In the genomic region with DNA sequence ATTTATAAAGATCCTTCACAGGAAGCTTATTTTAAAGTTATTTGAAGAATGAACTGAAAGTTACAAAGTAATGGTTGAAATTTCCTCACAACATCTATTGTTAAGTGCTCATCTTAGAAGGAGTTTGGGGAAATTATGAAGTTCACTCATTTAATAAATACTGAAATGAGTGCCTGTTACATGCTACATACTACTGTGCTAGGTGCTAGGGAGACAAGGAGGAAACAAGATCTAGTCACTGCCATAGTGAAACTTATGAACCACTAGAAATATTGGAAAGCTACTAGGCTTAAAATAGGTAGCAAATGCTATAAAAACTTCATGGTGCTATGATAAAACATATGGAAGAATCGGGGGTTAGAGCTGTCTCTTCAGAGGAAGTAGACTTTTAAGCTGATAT, we compare ENCODE assay signal across 23 cellular contexts.
"Had no signal": no experiment of that assay in that cellular context is flagged by ENCODE, and none has a peak within 500 bp of the region (broad histone marks: within the 10 kb centered on the region; RNA-seq: fewer than 3 reads in every experiment).

No MANE protein-coding gene starts in this region.

- H3K9me3 ChIP-seq: gastrocnemius medialis, heart left ventricle, mucosa of descending colon, pancreas, right lobe of liver, thoracic aorta, tibial nerve, upper lobe of left lung had no signal

- H3K27me3 ChIP-seq: gastrocnemius medialis, heart left ventricle, hepatocyte, pancreas, right lobe of liver, tibial nerve, upper lobe of left lung had no signal

- DNase-seq: effector memory CD8-positive, alpha-beta T cell; foreskin fibroblast; gastrocnemius medialis; heart left ventricle; kidney; mucosa of descending colon; naive B cell; pancreas; retina; right lobe of liver; small intestine; stimulated activated CD4-positive, alpha-beta T cell treated with anti-CD3 and anti-CD28 coated beads, Interleukin-15, amount 100 ng/mL, for 24 hours; stimulated activated CD4-positive, alpha-beta T cell treated with anti-CD3 and anti-CD28 coated beads, Interleukin-2, amount 100 ng/mL, for 48 hours; stimulated activated naive B cell treated with anti-CD40 and anti-IgM and Interleukin-4, amounts not matched to agents 10 μg/mL and 1 μg/mL and 100 μg/mL, for 72 hours; upper lobe of left lung had no signal

- H3K4me3 ChIP-seq: coronary artery, gastrocnemius medialis, heart left ventricle, hepatocyte, lung, mucosa of descending colon, pancreas, right lobe of liver, thoracic aorta, tibial nerve, upper lobe of left lung had no signal

- H3K27me3 Mint-ChIP-seq: effector memory CD8-positive, alpha-beta T cell; memory B cell; naive B cell; stimulated activated naive B cell treated with anti-CD40 and anti-IgM and Interleukin-4, amounts not matched to agents 10 μg/mL and 1 μg/mL and 100 μg/mL, for 72 hours; stimulated activated naive CD8-positive, alpha-beta T cell treated with anti-CD3 and anti-CD28 coated beads, Interleukin-15, Interleukin-2, amounts not matched to agents 100 ng/mL and 50 ng/mL, for 24 hours had no signal

- H3K4me1 Mint-ChIP-seq: memory B cell; naive B cell; stimulated activated naive B cell treated with anti-CD40 and anti-IgM and Interleukin-4, amounts not matched to agents 10 μg/mL and 1 μg/mL and 100 μg/mL, for 72 hours had no signal

- H3K9me3 Mint-ChIP-seq: effector memory CD8-positive, alpha-beta T cell; memory B cell; naive B cell; stimulated activated naive B cell treated with anti-CD40 and anti-IgM and Interleukin-4, amounts not matched to agents 10 μg/mL and 1 μg/mL and 100 μg/mL, for 72 hours; stimulated activated naive CD8-positive, alpha-beta T cell treated with anti-CD3 and anti-CD28 coated beads, Interleukin-15, Interleukin-2, amounts not matched to agents 100 ng/mL and 50 ng/mL, for 24 hours had no signal

- H3K27ac ChIP-seq: coronary artery, gastrocnemius medialis, heart left ventricle, hepatocyte, pancreas, right lobe of liver, thoracic aorta, tibial nerve, upper lobe of left lung had no signal

- ATAC-seq: effector memory CD8-positive, alpha-beta T cell; gastrocnemius medialis; heart left ventricle; left lobe of liver; mucosa of descending colon; pancreas; right lobe of liver; stimulated activated naive B cell treated with anti-CD40 and anti-IgM and Interleukin-4, amounts not matched to agents 10 μg/mL and 1 μg/mL and 100 μg/mL, for 72 hours had no signal

- H3K27ac Mint-ChIP-seq: memory B cell; stimulated activated naive B cell treated with anti-CD40 and anti-IgM and Interleukin-4, amounts not matched to agents 10 μg/mL and 1 μg/mL and 100 μg/mL, for 72 hours; stimulated activated naive CD8-positive, alpha-beta T cell treated with anti-CD3 and anti-CD28 coated beads, Interleukin-15, Interleukin-2, amounts not matched to agents 100 ng/mL and 50 ng/mL, for 24 hours had no signal

- H3K4me3 Mint-ChIP-seq: effector memory CD8-positive, alpha-beta T cell; memory B cell; naive B cell; stimulated activated naive B cell treated with anti-CD40 and anti-IgM and Interleukin-4, amounts not matched to agents 10 μg/mL and 1 μg/mL and 100 μg/mL, for 72 hours; stimulated activated naive CD8-positive, alpha-beta T cell treated with anti-CD3 and anti-CD28 coated beads, Interleukin-15, Interleukin-2, amounts not matched to agents 100 ng/mL and 50 ng/mL, for 24 hours had no signal

- H3K4me1 ChIP-seq: gastrocnemius medialis, pancreas, right lobe of liver, tibial nerve, upper lobe of left lung had no signal

- H3K36me3 ChIP-seq: gastrocnemius medialis, heart left ventricle, pancreas, right lobe of liver, thoracic aorta, upper lobe of left lung had no signal
